ENCODE assay signal across 7 cellular contexts in genomic region chr7:133854739-133855138, GRCh38.
DNase-seq lines count a peak whose midpoint lies in the region; ATAC-seq, FAIRE-seq and TF ChIP-seq lines count a peak whose summit lies in the region.

No MANE protein-coding gene starts in this region.

- H3K4me3 ChIP-seq in GM06990 (replicated peaks; ENCODE audit: low read depth, low read length) (no peak overlapping the region), kidney epithelial cell (ENCODE audit: low read depth, low read length) (no peak overlapping the region)

- DNase-seq in GM06990 (ENCODE audit: extremely low read depth, insufficient read length) (no peak), NCI-H1105 treated with DMSO at 0.1 percent for 48 hours (lab: John Stamatoyannopoulos, UW) (peak; percentile 58), kidney epithelial cell (ENCODE audit: low read depth) (no peak), HK-2 (ENCODE audit: unreplicated experiment) (no peak)
- no peak for DNase-seq in activated CD4-positive, alpha-beta T cell treated with anti-CD3 and anti-CD28 coated beads for 1 hour

- H3K36me3 ChIP-seq in GM06990 (ENCODE audit: control insufficient read depth, insufficient read depth, low read length) (no peaks in the 10 kb centered on the region), kidney epithelial cell (ENCODE audit: control insufficient read depth, insufficient read depth, low read length) (no peaks in the 10 kb centered on the region)

- H3K27me3 ChIP-seq in GM06990 (replicated peaks; ENCODE audit: control insufficient read depth, insufficient read depth, low read length): no peaks in the 10 kb centered on the region
- H3K27me3 ChIP-seq in kidney epithelial cell (ENCODE audit: control insufficient read depth, insufficient read depth, low read length): no peaks in the 10 kb centered on the region

- ATAC-seq in HG02763 (IDR thresholded peaks at IDR 0.05; ENCODE audit: unreplicated experiment): no peak

- TF ChIP-seq CTCF in GM06990 (IDR thresholded peaks at IDR 0.05; ENCODE audit: insufficient read depth, low read length, poor library complexity, severe bottlenecking) (peak; percentile 32), kidney epithelial cell (IDR thresholded peaks at IDR 0.05; ENCODE audit: insufficient read depth, low read length, poor library complexity, severe bottlenecking) (peak; percentile 43)

- peak; percentile 94 for FAIRE-seq in TTC549 (lab: Jason Lieb, UNC)
